In the genomic region with DNA sequence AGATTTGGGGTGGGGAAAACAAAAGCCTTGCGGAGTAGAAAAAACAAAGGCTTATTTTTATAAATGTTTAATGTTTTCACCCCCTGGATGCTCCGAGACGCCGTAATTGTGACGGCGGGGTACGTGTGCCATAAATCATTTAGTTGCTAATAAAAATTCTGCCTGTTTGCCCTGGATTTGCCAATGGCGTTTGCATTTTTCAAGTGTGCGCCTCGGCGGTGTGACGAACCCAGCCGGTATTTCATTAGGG, we compare ENCODE assay signal across 8 cellular contexts.
DNase-seq lines count a peak whose midpoint lies in the region; ATAC-seq and TF ChIP-seq lines count a peak whose summit lies in the region.

No MANE protein-coding gene starts in this region.

- no peak overlapping the region for H3K27ac Mint-ChIP-seq in stimulated activated memory B cell treated with anti-CD40 and anti-IgM and Interleukin-4, amounts not matched to agents 10 μg/mL and 1 μg/mL and 100 μg/mL, for 72 hours

- H3K4me1 ChIP-seq in HUES48 (ENCODE audit: control insufficient read depth, insufficient read depth, low read length) (peaks cover 20% of the 10 kb centered on the region), mucosa of stomach (ENCODE audit: control insufficient read depth, insufficient read depth, low read length) (peaks cover 15% of the 10 kb centered on the region)

- H3K4me3 ChIP-seq in AG09309 (ENCODE audit: control insufficient read depth, low read depth, low read length) (peak overlapping the region; percentile 76), HUES48 (ENCODE audit: low read depth, low read length) (peak overlapping the region; percentile 78), choroid plexus epithelial cell (ENCODE audit: low read depth, low read length) (peak overlapping the region; percentile 88), mucosa of stomach (ENCODE audit: low read length) (peak overlapping the region; percentile 96)

- peak overlapping the region; percentile 98 for H3K27ac ChIP-seq in HUES48 (ENCODE audit: low read depth, low read length)

- peaks cover 72% of the 10 kb centered on the region for H3K27me3 Mint-ChIP-seq in stimulated activated memory B cell treated with anti-CD40 and anti-IgM and Interleukin-4, amounts not matched to agents 10 μg/mL and 1 μg/mL and 100 μg/mL, for 72 hours

- DNase-seq in AG09309 (ENCODE audit: low read depth) = no peak
- DNase-seq in choroid plexus epithelial cell (ENCODE audit: low read depth) = peak; percentile 57
- DNase-seq in GM19238 (ENCODE audit: insufficient read length, low spot score) = no peak
- DNase-seq in HuH-7 (ENCODE audit: low spot score) = no peak

- H3K9ac ChIP-seq in HUES48 (ENCODE audit: low read depth, low read length) (peak overlapping the region; percentile 90), mucosa of stomach (ENCODE audit: low read length) (peak overlapping the region; percentile 96)

- no peaks in the 10 kb centered on the region for H3K36me3 Mint-ChIP-seq in stimulated activated memory B cell treated with anti-CD40 and anti-IgM and Interleukin-4, amounts not matched to agents 10 μg/mL and 1 μg/mL and 100 μg/mL, for 72 hours

- peaks cover 50% of the 10 kb centered on the region for H3K4me1 Mint-ChIP-seq in stimulated activated memory B cell treated with anti-CD40 and anti-IgM and Interleukin-4, amounts not matched to agents 10 μg/mL and 1 μg/mL and 100 μg/mL, for 72 hours

- H3K36me3 ChIP-seq in HUES48 (ENCODE audit: control insufficient read depth, insufficient read depth, low read length) = no peaks in the 10 kb centered on the region
- H3K36me3 ChIP-seq in mucosa of stomach (ENCODE audit: control insufficient read depth, insufficient read depth, low read length) = no peaks in the 10 kb centered on the region

- H3K27me3 ChIP-seq in HUES48 (ENCODE audit: control insufficient read depth, insufficient read depth, low read length) = peaks cover 75% of the 10 kb centered on the region
- H3K27me3 ChIP-seq in mucosa of stomach (ENCODE audit: control insufficient read depth, insufficient read depth, low read length) = no peaks in the 10 kb centered on the region

- H3K4me3 Mint-ChIP-seq in stimulated activated memory B cell treated with anti-CD40 and anti-IgM and Interleukin-4, amounts not matched to agents 10 μg/mL and 1 μg/mL and 100 μg/mL, for 72 hours = no peak overlapping the region

- TF ChIP-seq CTCF in AG09309 (IDR thresholded peaks at IDR 0.05; ENCODE audit: control insufficient read depth, insufficient read depth, low read depth, low read length, missing control alignments) = no peak
- no peak for TF ChIP-seq CTCF in choroid plexus epithelial cell (conservative IDR thresholded peaks at IDR 0.05; ENCODE audit: low read depth, low read length)

- no peak for ATAC-seq in stimulated activated memory B cell treated with anti-CD40 and anti-IgM and Interleukin-4, amounts not matched to agents 10 μg/mL and 1 μg/mL and 100 μg/mL, for 72 hours
- no peak for ATAC-seq in HG03565 (IDR thresholded peaks at IDR 0.05; ENCODE audit: unreplicated experiment)

- H3K9me3 ChIP-seq in HUES48 (ENCODE audit: control insufficient read depth, insufficient read depth, low read length) (no peaks in the 10 kb centered on the region), mucosa of stomach (ENCODE audit: control insufficient read depth, low read length) (no peaks in the 10 kb centered on the region)

- H3K9me3 Mint-ChIP-seq in stimulated activated memory B cell treated with anti-CD40 and anti-IgM and Interleukin-4, amounts not matched to agents 10 μg/mL and 1 μg/mL and 100 μg/mL, for 72 hours = no peaks in the 10 kb centered on the region
